8 cellular contexts compared by ENCODE assay signal in genomic region chr1:181092056-181092455, GRCh38. TPM values are rescaled to one million over a fixed set of nuclear protein-coding genes. Genes with fewer than 3 reads are reported as not detected.
DNase-seq lines count a peak whose midpoint lies in the region; ATAC-seq and TF ChIP-seq lines count a peak whose summit lies in the region.

No MANE protein-coding gene starts in this region.

- no peak overlapping the region for H3K27ac ChIP-seq in CD8-positive, alpha-beta memory T cell (ENCODE audit: low read depth, low read length)
- H3K27ac ChIP-seq in Karpas-422 (ENCODE audit: low read length) (no peak overlapping the region), neural progenitor cell (no peak overlapping the region)

- peak overlapping the region in 7 of 8 donors; percentile 1 to 98 (median 78) for H3K27ac Mint-ChIP-seq in CD8-positive, alpha-beta memory T cell
- peak overlapping the region; percentile 15 for H3K27ac Mint-ChIP-seq in chondrocyte (ENCODE audit: unreplicated experiment)
- no peak overlapping the region for H3K27ac Mint-ChIP-seq in neural progenitor cell

- H3K36me3 ChIP-seq in CD8-positive, alpha-beta memory T cell (ENCODE audit: insufficient read depth, low read length): no peaks in the 10 kb centered on the region
- no peaks in the 10 kb centered on the region for H3K36me3 ChIP-seq in Karpas-422 (ENCODE audit: insufficient read depth, low read length)
- no peaks in the 10 kb centered on the region for H3K36me3 ChIP-seq in neural progenitor cell

- no peak for DNase-seq in CD8-positive, alpha-beta memory T cell
- DNase-seq in Karpas-422 (peak; percentile 32), chondrocyte (ENCODE audit: low spot score) (no peak), neural progenitor cell (ENCODE audit: low spot score) (no peak), NCI-H2029 (lab: John Stamatoyannopoulos, UW) (no peak), COR-L47 (lab: John Stamatoyannopoulos, UW) (no peak), iPS-NIHi11 (ENCODE audit: low spot score) (no peak)

- H3K27me3 Mint-ChIP-seq in CD8-positive, alpha-beta memory T cell: peaks cover 0 to 6% of the 10 kb centered on the region in 2 donors
- H3K27me3 Mint-ChIP-seq in chondrocyte (ENCODE audit: low read depth) (no peaks in the 10 kb centered on the region), neural progenitor cell (ENCODE audit: insufficient read depth, low read depth) (peaks cover 8% of the 10 kb centered on the region)

- H3K9ac ChIP-seq in Karpas-422 (ENCODE audit: low read length) (no peak overlapping the region), neural progenitor cell (no peak overlapping the region)

- peaks cover 2 to 42% (median 4%) of the 10 kb centered on the region in 3 donors for H3K36me3 Mint-ChIP-seq in CD8-positive, alpha-beta memory T cell
- H3K36me3 Mint-ChIP-seq in chondrocyte (ENCODE audit: low read depth) (peaks cover 10% of the 10 kb centered on the region), neural progenitor cell (peaks cover 14% of the 10 kb centered on the region)

- no peak overlapping the region for H3K4me2 ChIP-seq in Karpas-422 (ENCODE audit: low read depth, low read length, poor library complexity, severe bottlenecking)
- peak overlapping the region; percentile 78 for H3K4me2 ChIP-seq in neural progenitor cell

- H3K4me1 ChIP-seq in CD8-positive, alpha-beta memory T cell (ENCODE audit: insufficient read depth, low read length): peaks cover 22% of the 10 kb centered on the region
- H3K4me1 ChIP-seq in Karpas-422 (ENCODE audit: low read length) (peaks cover 33% of the 10 kb centered on the region), neural progenitor cell (peaks cover 43% of the 10 kb centered on the region)

- no peaks in the 10 kb centered on the region for H3K9me3 ChIP-seq in CD8-positive, alpha-beta memory T cell (ENCODE audit: low read length)
- H3K9me3 ChIP-seq in Karpas-422 (ENCODE audit: low read length): no peaks in the 10 kb centered on the region
- H3K9me3 ChIP-seq in neural progenitor cell (ENCODE audit: low read depth): no peaks in the 10 kb centered on the region

- H3K4me3 Mint-ChIP-seq in CD8-positive, alpha-beta memory T cell: peak overlapping the region in 6 of 7 donors; percentile 8 to 100 (median 76)
- H3K4me3 Mint-ChIP-seq in chondrocyte (ENCODE audit: unreplicated experiment) (peak overlapping the region; percentile 95), neural progenitor cell (peak overlapping the region; percentile 70)

- H3K9me3 Mint-ChIP-seq in CD8-positive, alpha-beta memory T cell: peaks cover 0 to 3% (median 0%) of the 10 kb centered on the region in 5 donors
- H3K9me3 Mint-ChIP-seq in chondrocyte (ENCODE audit: low read depth): no peaks in the 10 kb centered on the region
- no peaks in the 10 kb centered on the region for H3K9me3 Mint-ChIP-seq in neural progenitor cell

- peaks cover 26% of the 10 kb centered on the region for H3F3A ChIP-seq in neural progenitor cell (ENCODE audit: low read depth)

- peaks cover 36% of the 10 kb centered on the region for H4K20me1 ChIP-seq in Karpas-422 (ENCODE audit: insufficient read depth, low read depth, low read length)
- H4K20me1 ChIP-seq in neural progenitor cell (ENCODE audit: low read depth): peaks cover 52% of the 10 kb centered on the region

- H3K4me1 Mint-ChIP-seq in CD8-positive, alpha-beta memory T cell: peaks cover 35 to 48% (median 43%) of the 10 kb centered on the region in 3 donors
- peaks cover 75% of the 10 kb centered on the region for H3K4me1 Mint-ChIP-seq in chondrocyte (ENCODE audit: low read depth)
- H3K4me1 Mint-ChIP-seq in neural progenitor cell: peaks cover 62% of the 10 kb centered on the region

- H3K9me2 ChIP-seq in Karpas-422 (replicated peaks; ENCODE audit: insufficient read depth, low read length): no peaks in the 10 kb centered on the region

- CTCF ChIA-PET in CD8-positive, alpha-beta memory T cell (lab: Charles Lee): interaction anchor here (0.6 to 5.7 kb wide), 5 partner anchors 12 to 333 kb away, joined by 3 to 70 read pairs (median 4); no protein-coding TSS in a partner anchor

- POLR2A ChIA-PET in CD8-positive, alpha-beta memory T cell (lab: Charles Lee): interaction anchor here (5.5 kb wide), 1 partner anchor 13 kb away, joined by 111 read pairs; no protein-coding TSS in a partner anchor

- no peak overlapping the region for H3K4me3 ChIP-seq in CD8-positive, alpha-beta memory T cell (ENCODE audit: low read length)
- H3K4me3 ChIP-seq in Karpas-422 (ENCODE audit: low read length) (no peak overlapping the region), neural progenitor cell (peak overlapping the region; percentile 74)

- TF ChIP-seq CTCF in chondrocyte (IDR thresholded peaks at IDR 0.05) (no peak), neural progenitor cell (IDR thresholded peaks at IDR 0.05) (no peak)

- ATAC-seq in HG02623 (IDR thresholded peaks at IDR 0.05; ENCODE audit: unreplicated experiment): no peak

- H3K79me2 ChIP-seq in Karpas-422 (ENCODE audit: low read length) (no peaks in the 10 kb centered on the region), neural progenitor cell (ENCODE audit: low read depth) (peaks cover 43% of the 10 kb centered on the region)

- no peaks in the 10 kb centered on the region for H3K27me3 ChIP-seq in CD8-positive, alpha-beta memory T cell (ENCODE audit: insufficient read depth, low read length, poor library complexity, severe bottlenecking)
- H3K27me3 ChIP-seq in Karpas-422 (ENCODE audit: low read length) (no peaks in the 10 kb centered on the region), neural progenitor cell (peaks cover 11% of the 10 kb centered on the region)

- H2AFZ ChIP-seq in Karpas-422 (ENCODE audit: low read length) (no peak overlapping the region), neural progenitor cell (replicated peaks) (no peak overlapping the region)

RNA-seq across cellular contexts. Expression of gene IER5, which starts 3.6 kb away (rescaled TPM):
- 10 to 100 TPM; 52.3 to 57.2 TPM for total RNA-seq in CD8-positive, alpha-beta memory T cell
- polyA plus RNA-seq in CD8-positive, alpha-beta memory T cell: 29.0 TPM
- 5.3 and 9.9 TPM in 2 replicates for total RNA-seq in Karpas-422 (2014; rRNA removed; shearing (Covaris generic); ENCODE audit: low replicate concordance)
- total RNA-seq in chondrocyte (15.6 to 23.6 TPM (median 16.6 TPM) in 3 replicates), neural progenitor cell (ENCODE audit: low replicate concordance) (8.0 and 15.3 TPM in 2 replicates)

RNA-seq across cellular contexts. Expression of gene MR1, which starts 58.3 kb away (rescaled TPM):
- 10 to 100 TPM; 13.8 to 16.4 TPM for total RNA-seq in CD8-positive, alpha-beta memory T cell
- 37.7 TPM for polyA plus RNA-seq in CD8-positive, alpha-beta memory T cell
- 23.2 and 37.3 TPM in 2 replicates for total RNA-seq in Karpas-422 (2014; rRNA removed; shearing (Covaris generic); ENCODE audit: low replicate concordance)
- 2.7 to 3.9 TPM (median 3.8 TPM) in 3 replicates for total RNA-seq in chondrocyte
- total RNA-seq in neural progenitor cell (ENCODE audit: low replicate concordance): 0.03 TPM in 1 of 2 replicates, not detected in the other
